ENCODE assay signal across 17 cellular contexts in genomic region chr1:103250441-103250861, GRCh38.
A peak's percentile ranks its signal among the peaks of the same experiment; 100 is the strongest.
DNase-seq lines count a peak whose midpoint lies in the region; ATAC-seq, FAIRE-seq and TF ChIP-seq lines count a peak whose summit lies in the region.
"Had no signal": no experiment of that assay in that cellular context is flagged by ENCODE, and none has a peak within 500 bp of the region (broad histone marks: within the 10 kb centered on the region; RNA-seq: fewer than 3 reads in every experiment).

No MANE protein-coding gene starts in this region.

- H3K36me3 Mint-ChIP-seq in nephron progenitor cell (ENCODE audit: low read depth) (peaks cover 5% of the 10 kb centered on the region), immature natural killer cell (no peaks in the 10 kb centered on the region)
- no peaks in the 10 kb centered on the region for H3K36me3 Mint-ChIP-seq in effector memory CD8-positive, alpha-beta T cell (ENCODE audit: insufficient read depth)
- H3K36me3 Mint-ChIP-seq: CD4-positive, CD25-positive, alpha-beta regulatory T cell had no signal

- no peak overlapping the region for H4K8ac ChIP-seq in H1 (ENCODE audit: extremely low read depth, insufficient read depth, low read length)

- H2AK5ac ChIP-seq in H1 (ENCODE audit: low read depth, low read length) = no peak overlapping the region

- no peak overlapping the region for H4K5ac ChIP-seq in H1 (ENCODE audit: insufficient read length, low read depth, low read length)

- H2BK15ac ChIP-seq in H1 (ENCODE audit: low read length) = no peak overlapping the region; the same call in 1 of the 2 replicates

- peak in 1 of 2 experiments; percentile 9; a peak in 1 of 3 replicates for TF ChIP-seq EP300 in H1 (IDR thresholded peaks at IDR 0.05; ENCODE audit: borderline replicate concordance in 1 of 2, low read depth in 2 of 2, low read length in 2 of 2)

- 23% methylated on average over 3 of the region's 3 CpGs; no CpG with 5 or more reads in 1 of the 2 experiments for WGBS in H1 (ENCODE audit: extremely low coverage in 1 of 2, insufficient coverage in 1 of 2, insufficient read length in 1 of 2, insufficient replicate concordance in 2 of 2, low coverage in 1 of 2, low lambda C conversion rate in 2 of 2, missing lambda C conversion rate in 1 of 2), 2 experiments

- H3K23ac ChIP-seq in H1 (ENCODE audit: insufficient read length) = no peak overlapping the region

- H3K27ac Mint-ChIP-seq in nephron progenitor cell (peak overlapping the region; percentile 95), immature natural killer cell (no peak overlapping the region)
- no peak overlapping the region for H3K27ac Mint-ChIP-seq in effector memory CD8-positive, alpha-beta T cell
- H3K27ac Mint-ChIP-seq: CD4-positive, CD25-positive, alpha-beta regulatory T cell had no signal

- FAIRE-seq in H1 (lab: Jason Lieb, UNC) = peak; percentile 81
- no peak for FAIRE-seq in frontal cortex (lab: Jason Lieb, UNC)
- FAIRE-seq: colon, K562 had no signal

- peaks cover 0 to 6% (median 1%) of the 10 kb centered on the region in 4 experiments; a peak in 4 of 7 replicates for H3K4me1 ChIP-seq in H1 (replicated peaks in 1 of 4; ENCODE audit: control insufficient read depth in 3 of 4, insufficient read depth in 4 of 4, low read length in 3 of 4)
- H3K4me1 ChIP-seq: gastrocnemius medialis, upper lobe of left lung had no signal

- H3K4me1 Mint-ChIP-seq in nephron progenitor cell = peaks cover 34% of the 10 kb centered on the region
- H3K4me1 Mint-ChIP-seq in immature natural killer cell = no peaks in the 10 kb centered on the region
- H3K4me1 Mint-ChIP-seq in effector memory CD8-positive, alpha-beta T cell (ENCODE audit: low read depth in 2 of 2) = no peaks in the 10 kb centered on the region
- H3K4me1 Mint-ChIP-seq: CD4-positive, CD25-positive, alpha-beta regulatory T cell had no signal

- no peak for TF ChIP-seq CTCF in H1 (IDR thresholded peaks at IDR 0.05; ENCODE audit: control extremely low read depth in 1 of 3, insufficient read depth in 1 of 3, low read depth in 1 of 3, low read length in 3 of 3)
- TF ChIP-seq CTCF in nephron progenitor cell (IDR thresholded peaks at IDR 0.05) = no peak

- peak in 1 of 2 experiments; percentile 7; a peak in 1 of 4 replicates for TF ChIP-seq RAD21 in H1 (IDR thresholded peaks at IDR 0.05 in 1 of 2, conservative IDR thresholded peaks at IDR 0.05 in 1 of 2; ENCODE audit: low read depth in 2 of 2, low read length in 2 of 2)

- no peak overlapping the region for H4K91ac ChIP-seq in H1 (replicated peaks; ENCODE audit: insufficient read length, low read length)

- no peaks in the 10 kb centered on the region for H3K9me3 ChIP-seq in H1 (ENCODE audit: insufficient read depth in 2 of 2, low read depth in 1 of 2, low read length in 1 of 2)
- H3K9me3 ChIP-seq: gastrocnemius medialis, upper lobe of left lung had no signal

- no peak overlapping the region for H2BK120ac ChIP-seq in H1 (replicated peaks; ENCODE audit: low read depth, low read length)

- H3K14ac ChIP-seq in H1 (ENCODE audit: insufficient read length) = no peak overlapping the region

- H3K9ac ChIP-seq in H1 (replicated peaks in 1 of 4; ENCODE audit: extremely low read depth in 1 of 4, low read depth in 3 of 4, low read length in 3 of 4) = no peak overlapping the region

- H2BK12ac ChIP-seq in H1 (ENCODE audit: low read depth, low read length) = no peak overlapping the region

- CTCF ChIA-PET in H1 (lab: Charles Lee; ENCODE audit: partially characterized antibody) = interaction anchor here (1.7 kb wide), 1 partner anchor 211 kb away, joined by 7 read pairs; no protein-coding TSS in a partner anchor

- H3K23me2 ChIP-seq in H1 (ENCODE audit: low read depth, low read length) = no peaks in the 10 kb centered on the region

- intact Hi-C loops in sciatic nerve (cut with DNase I) = no loop called here

- no peak overlapping the region for H3K18ac ChIP-seq in H1 (ENCODE audit: extremely low read depth, low read length)

- no peak overlapping the region for H3K56ac ChIP-seq in H1 (replicated peaks; ENCODE audit: insufficient read length, low read depth, low read length)

- POLR2A ChIA-PET in H1 (lab: Charles Lee; ENCODE audit: partially characterized antibody) = no interaction called here

- H3K79me1 ChIP-seq in H1 (ENCODE audit: low read depth, low read length) = no peaks in the 10 kb centered on the region

- no peaks in the 10 kb centered on the region for H3K79me2 ChIP-seq in H1 (ENCODE audit: control insufficient read depth in 1 of 2, insufficient read depth in 2 of 2, low read length in 2 of 2)

- no peaks in the 10 kb centered on the region for H4K20me1 ChIP-seq in H1 (replicated peaks in 1 of 2; ENCODE audit: control insufficient read depth in 1 of 2, insufficient read depth in 2 of 2, low read length in 2 of 2)

- H3K27me3 ChIP-seq in H1 (replicated peaks in 1 of 4; ENCODE audit: control insufficient read depth in 3 of 4, extremely low read depth in 1 of 4, insufficient read depth in 3 of 4, low read length in 3 of 4) = no peaks in the 10 kb centered on the region
- H3K27me3 ChIP-seq: gastrocnemius medialis, upper lobe of left lung had no signal

- peaks cover 3% of the 10 kb centered on the region for H3K27me3 Mint-ChIP-seq in nephron progenitor cell (ENCODE audit: low read depth, poor library complexity)
- H3K27me3 Mint-ChIP-seq in immature natural killer cell (ENCODE audit: low read depth in 3 of 3) = no peaks in the 10 kb centered on the region
- H3K27me3 Mint-ChIP-seq in effector memory CD8-positive, alpha-beta T cell = no peaks in the 10 kb centered on the region
- H3K27me3 Mint-ChIP-seq: CD4-positive, CD25-positive, alpha-beta regulatory T cell had no signal

- no peak for TF ChIP-seq POLR2A in H1 (IDR thresholded peaks at IDR 0.05; ENCODE audit: control extremely low read depth in 1 of 2, low read depth in 2 of 2, low read length in 2 of 2)

- peak overlapping the region; percentile 79; the same call in 1 of the 2 replicates for H2AFZ ChIP-seq in H1 (ENCODE audit: low read length)

- no peaks in the 10 kb centered on the region for H3K36me3 ChIP-seq in H1 (ENCODE audit: control insufficient read depth in 2 of 4, insufficient read depth in 4 of 4, low read length in 3 of 4)
- H3K36me3 ChIP-seq: gastrocnemius medialis, upper lobe of left lung had no signal

- H3K9me3 Mint-ChIP-seq in nephron progenitor cell (no peaks in the 10 kb centered on the region), immature natural killer cell (peaks cover 0 to 6% (median 1%) of the 10 kb centered on the region in 6 donors)
- peaks cover 0 to 2% of the 10 kb centered on the region in 2 donors for H3K9me3 Mint-ChIP-seq in effector memory CD8-positive, alpha-beta T cell
- H3K9me3 Mint-ChIP-seq: activated T-cell treated with anti-CD3 and anti-CD28 coated beads, Interleukin-2, amount 50 U/mL, for 4 hours had no signal

- H3K4me3 Mint-ChIP-seq in nephron progenitor cell = no peak overlapping the region
- no peak overlapping the region for H3K4me3 Mint-ChIP-seq in immature natural killer cell
- no peak overlapping the region for H3K4me3 Mint-ChIP-seq in effector memory CD8-positive, alpha-beta T cell
- H3K4me3 Mint-ChIP-seq: activated T-cell treated with anti-CD3 and anti-CD28 coated beads, Interleukin-2, amount 50 U/mL, for 4 hours had no signal

- H3K4me2 ChIP-seq in H1 (ENCODE audit: insufficient read depth in 1 of 2, low read depth in 2 of 2, low read length in 2 of 2) = peak overlapping the region in 1 of 2 experiments; percentile 24; a peak in 1 of 4 replicates

- H3K27ac ChIP-seq in H1 (ENCODE audit: low read depth, low read length) = peak overlapping the region; percentile 51; the same call in 1 of the 2 replicates
- H3K27ac ChIP-seq: gastrocnemius medialis, upper lobe of left lung, VCaP had no signal

- H2BK5ac ChIP-seq in H1 (ENCODE audit: low read depth, low read length) = no peak overlapping the region

- H3K4me3 ChIP-seq in H1 (ENCODE audit: extremely low read depth in 1 of 4, insufficient read depth in 2 of 4, low read depth in 3 of 4, low read length in 4 of 4) = no peak overlapping the region; a peak in 1 of 8 replicates
- H3K4me3 ChIP-seq: gastrocnemius medialis, K562, upper lobe of left lung had no signal

- no peak overlapping the region for H3K4ac ChIP-seq in H1 (replicated peaks; ENCODE audit: insufficient read length, low read depth, low read length)

- H2BK20ac ChIP-seq in H1 (ENCODE audit: low read length) = no peak overlapping the region

- DNase-seq in D341Med (ENCODE audit: low spot score) (peak; percentile 5), NCI-H69 (lab: John Stamatoyannopoulos, UW) (peak; percentile 22), H1 (ENCODE audit: low read depth in 1 of 2, low spot score in 2 of 2) (peak; percentile 49 to 59), nephron progenitor cell (peak; percentile 21), immature natural killer cell (no peak), sciatic nerve (ENCODE audit: low spot score) (no peak), frontal cortex (ENCODE audit: low spot score in 2 of 2) (no peak)
- no peak for DNase-seq in effector memory CD8-positive, alpha-beta T cell
- DNase-seq: activated T-cell treated with anti-CD3 and anti-CD28 coated beads, Interleukin-2, amount 50 U/mL, for 4 hours; CD4-positive, CD25-positive, alpha-beta regulatory T cell; gastrocnemius medialis; mammary epithelial cell; NCI-H2081; upper lobe of left lung had no signal

- no peak for ATAC-seq in effector memory CD8-positive, alpha-beta T cell (replicated peaks)
- ATAC-seq in sciatic nerve = no peak
- ATAC-seq: activated T-cell treated with anti-CD3 and anti-CD28 coated beads, Interleukin-2, amount 50 U/mL, for 4 hours; gastrocnemius medialis; K562 had no signal

TF ChIP-seq in H1, 55 proteins besides CTCF, POLR2A, EP300 and RAD21 (continues in another document):
- peak; percentile 29 for TF ChIP-seq NANOG (IDR thresholded peaks at IDR 0.05; ENCODE audit: insufficient read depth, low read depth, low read length, poor library complexity, severe bottlenecking)
- TF ChIP-seq TBP (IDR thresholded peaks at IDR 0.05; ENCODE audit: low read depth, low read length) = no peak
- no peak for TF ChIP-seq RNF2 (IDR thresholded peaks at IDR 0.05; ENCODE audit: borderline replicate concordance, low read depth, low read length, missing control alignments, poor library complexity, severe bottlenecking)
- no peak for TF ChIP-seq MAFK (IDR thresholded peaks at IDR 0.05; ENCODE audit: low read depth, low read length)
- no peak for TF ChIP-seq CTBP2 (IDR thresholded peaks at IDR 0.05; ENCODE audit: borderline replicate concordance, insufficient read depth, insufficient read length, low read length)
- no peak for TF ChIP-seq CHD2 (IDR thresholded peaks at IDR 0.05; ENCODE audit: low read length)
- no peak for TF ChIP-seq KDM1A (IDR thresholded peaks at IDR 0.05; ENCODE audit: borderline replicate concordance, low read length)
- no peak for TF ChIP-seq GABPA (IDR thresholded peaks at IDR 0.05; ENCODE audit: borderline replicate concordance, insufficient read depth, low read length)
- TF ChIP-seq HDAC6 (IDR thresholded peaks at IDR 0.05; ENCODE audit: low read depth, low read length) = no peak
- TF ChIP-seq SAP30 (IDR thresholded peaks at IDR 0.05; ENCODE audit: insufficient read depth, insufficient replicate concordance, low read length) = no peak
- TF ChIP-seq TAF1 (IDR thresholded peaks at IDR 0.05; ENCODE audit: low read depth, low read length) = peak; percentile 40; the same call in 1 of the 2 replicates
- peak; percentile 71; the same call in 1 of the 2 replicates for TF ChIP-seq JUND (IDR thresholded peaks at IDR 0.05; ENCODE audit: low read length)

Comparison
In these comparisons a context has a peak if more than half of its experiments do, and no peak if none do; other contexts are left out.
1. DNase-seq: peak in D341Med (single experiment), NCI-H69 (single experiment), H1 (2 of 2) and nephron progenitor cell (single experiment); none in immature natural killer cell (0 of 3), effector memory CD8-positive, alpha-beta T cell (0 of 3), sciatic nerve (single experiment) and frontal cortex (0 of 2).